ENCODE assay signal across 11 cellular contexts in genomic region chr11:19864141-19865120, GRCh38.
DNase-seq lines count a peak whose midpoint lies in the region; ATAC-seq and TF ChIP-seq lines count a peak whose summit lies in the region.
"Had no signal": no experiment of that assay in that cellular context is flagged by ENCODE, and none has a peak within 500 bp of the region (broad histone marks: within the 10 kb centered on the region; RNA-seq: fewer than 3 reads in every experiment).

No MANE protein-coding gene starts in this region.

- DNase-seq in left ventricle myocardium inferior (no peak), cardiac septum (ENCODE audit: low spot score) (no peak), brain microvascular endothelial cell (peak; percentile 44), right lobe of liver (peak in 2 of 3 donors; percentile 54 to 70), type B pancreatic cell (ENCODE audit: extremely low spot score, unreplicated experiment) (no peak), SK-N-DZ (ENCODE audit: low spot score) (no peak)
- DNase-seq in activated T-cell treated with anti-CD3 and anti-CD28 coated beads, Interleukin-2, amount 50 U/mL, for 4 hours, result no peak
- DNase-seq: activated CD4-positive, alpha-beta T cell treated with anti-CD3 and anti-CD28 coated beads, Interleukin-2, amount 50 U/mL, for 4 hours; mesenchymal stem cell; T-helper 2 cell had no signal

- H3K9me3 ChIP-seq in left ventricle myocardium inferior (replicated peaks) (no peaks in the 10 kb centered on the region), right lobe of liver (no peaks in the 10 kb centered on the region)

- peak overlapping the region; percentile 8 for H3K27ac ChIP-seq in left ventricle myocardium inferior (replicated peaks)
- H3K27ac ChIP-seq in brain microvascular endothelial cell, result no peak overlapping the region
- peak overlapping the region in 1 of 3 donors; percentile 8 for H3K27ac ChIP-seq in right lobe of liver

- H3K27me3 ChIP-seq in left ventricle myocardium inferior (ENCODE audit: low read depth), result no peaks in the 10 kb centered on the region
- H3K27me3 ChIP-seq in brain microvascular endothelial cell (replicated peaks), result no peaks in the 10 kb centered on the region
- no peaks in the 10 kb centered on the region for H3K27me3 ChIP-seq in right lobe of liver

- H3K9me3 Mint-ChIP-seq in type B pancreatic cell, result no peaks in the 10 kb centered on the region
- H3K9me3 Mint-ChIP-seq in activated T-cell treated with anti-CD3 and anti-CD28 coated beads, Interleukin-2, amount 50 U/mL, for 4 hours, result no peaks in the 10 kb centered on the region

- no peak for TF ChIP-seq CTCF in left ventricle myocardium inferior (IDR thresholded peaks at IDR 0.05; ENCODE audit: borderline replicate concordance)
- no peak for TF ChIP-seq CTCF in brain microvascular endothelial cell (IDR thresholded peaks at IDR 0.05; ENCODE audit: low read depth, low read length, missing control alignments)
- TF ChIP-seq CTCF in right lobe of liver (IDR thresholded peaks at IDR 0.05), result no peak
- TF ChIP-seq CTCF in type B pancreatic cell (conservative IDR thresholded peaks at IDR 0.05), result no peak

- H3K27ac Mint-ChIP-seq in type B pancreatic cell, result peak overlapping the region; percentile 53

- no peak overlapping the region for H3K4me3 Mint-ChIP-seq in type B pancreatic cell
- no peak overlapping the region for H3K4me3 Mint-ChIP-seq in activated T-cell treated with anti-CD3 and anti-CD28 coated beads, Interleukin-2, amount 50 U/mL, for 4 hours

- H3K4me1 Mint-ChIP-seq in type B pancreatic cell (ENCODE audit: unreplicated experiment), result peaks cover 24% of the 10 kb centered on the region
- no peaks in the 10 kb centered on the region for H3K4me1 Mint-ChIP-seq in activated T-cell treated with anti-CD3 and anti-CD28 coated beads, Interleukin-2, amount 50 U/mL, for 4 hours (ENCODE audit: low read depth)

- in situ Hi-C loops in brain microvascular endothelial cell (cut with HindIII; ENCODE audit: low pct_ligation_motif_present, low sequenced_read_pairs), result no loop called here

- peaks cover 66% of the 10 kb centered on the region for H3K4me1 ChIP-seq in left ventricle myocardium inferior
- H3K4me1 ChIP-seq in right lobe of liver, result peaks cover 0 to 21% (median 7%) of the 10 kb centered on the region in 4 donors

- TF ChIP-seq POLR2A in right lobe of liver (IDR thresholded peaks at IDR 0.05), result no peak

- no peaks in the 10 kb centered on the region for H3K27me3 Mint-ChIP-seq in type B pancreatic cell
- H3K27me3 Mint-ChIP-seq in activated T-cell treated with anti-CD3 and anti-CD28 coated beads, Interleukin-2, amount 50 U/mL, for 4 hours (ENCODE audit: low read depth), result peaks cover 5% of the 10 kb centered on the region

- H3K4me3 ChIP-seq in left ventricle myocardium inferior (no peak overlapping the region), brain microvascular endothelial cell (ENCODE audit: low read depth, low read length) (no peak overlapping the region), right lobe of liver (no peak overlapping the region)

- ATAC-seq in right lobe of liver (peak; percentile 84 to 92 (median 86)), GM21526 (IDR thresholded peaks at IDR 0.05; ENCODE audit: low FRiP score, unreplicated experiment) (no peak)
- no peak for ATAC-seq in activated T-cell treated with anti-CD3 and anti-CD28 coated beads, Interleukin-2, amount 50 U/mL, for 4 hours

- intact Hi-C loops in left ventricle myocardium inferior (cut with micrococcal nuclease) (no loop called here), cardiac septum (cut with DNase I) (no loop called here), right lobe of liver (cut with DNase I) (no loop called here)

- H3K36me3 Mint-ChIP-seq in type B pancreatic cell, result no peaks in the 10 kb centered on the region
- H3K36me3 Mint-ChIP-seq in activated T-cell treated with anti-CD3 and anti-CD28 coated beads, Interleukin-2, amount 50 U/mL, for 4 hours (ENCODE audit: insufficient read depth), result no peaks in the 10 kb centered on the region

- H3K36me3 ChIP-seq in left ventricle myocardium inferior, result no peaks in the 10 kb centered on the region
- H3K36me3 ChIP-seq in brain microvascular endothelial cell (replicated peaks), result no peaks in the 10 kb centered on the region
- H3K36me3 ChIP-seq in right lobe of liver, result no peaks in the 10 kb centered on the region

- WGBS in right lobe of liver (ENCODE audit: insufficient coverage, low coverage, low lambda C conversion rate, missing lambda C conversion rate), result 35% methylated on average over 6 of the region's 6 CpGs

Comparison
In these comparisons a context has a peak if more than half of its experiments do, and no peak if none do; other contexts are left out.
1. DNase-seq: peak in brain microvascular endothelial cell (single experiment) and right lobe of liver (2 of 3); none in left ventricle myocardium inferior (single experiment), cardiac septum (single experiment), type B pancreatic cell (single experiment), SK-N-DZ (single experiment) and activated T-cell treated with anti-CD3 and anti-CD28 coated beads, Interleukin-2, amount 50 U/mL, for 4 hours (single experiment).
2. ATAC-seq: peak in right lobe of liver (4 of 4); none in GM21526 (single experiment) and activated T-cell treated with anti-CD3 and anti-CD28 coated beads, Interleukin-2, amount 50 U/mL, for 4 hours (0 of 2).